In the genomic region with DNA sequence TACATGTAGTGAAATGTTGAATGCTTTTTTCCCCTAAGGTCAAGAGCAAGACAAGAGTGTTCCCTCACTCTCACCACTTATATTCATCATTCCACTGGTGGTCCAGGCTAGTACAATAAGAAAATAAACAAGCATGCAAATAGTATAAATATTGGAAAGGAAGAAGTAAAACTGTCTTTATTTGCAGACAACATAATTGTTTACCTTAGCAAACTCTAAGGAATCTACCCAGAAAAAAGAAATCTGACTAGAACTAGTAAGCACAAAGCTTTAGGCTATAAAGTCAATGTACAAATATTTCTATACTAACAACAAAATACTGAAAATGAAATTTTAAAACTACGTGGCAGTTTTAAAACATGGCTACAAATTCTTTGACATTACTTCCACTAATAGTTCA, we compare ENCODE assay signal across 9 cellular contexts.
"Had no signal": no experiment of that assay in that cellular context is flagged by ENCODE, and none has a peak within 500 bp of the region (broad histone marks: within the 10 kb centered on the region; RNA-seq: fewer than 3 reads in every experiment).

No MANE protein-coding gene starts in this region.

- ATAC-seq: HCT116, HepG2, K562 had no signal

- DNase-seq: GM23248, GOT3, H7, KG1 had no signal

- H3K9me3 ChIP-seq: HAP-1 had no signal

- H3K9ac ChIP-seq: GM23248 had no signal

- H3K27ac ChIP-seq: GM23248, HL-60 had no signal

- H3K4me1 ChIP-seq: HAP-1 had no signal

- H3K4me3 ChIP-seq: GM23248, HAP-1, K562 had no signal

- H2AFZ ChIP-seq: GM23248 had no signal
